Comparison of ENCODE assay signal across 20 cellular contexts in genomic region chr10:49331431-49331830, GRCh38. TPM values are rescaled to one million over a fixed set of nuclear protein-coding genes. Genes with fewer than 3 reads are reported as not detected.
A peak's percentile ranks its signal among the peaks of the same experiment; 100 is the strongest.
DNase-seq lines count a peak whose midpoint lies in the region; ATAC-seq and TF ChIP-seq lines count a peak whose summit lies in the region.
"Had no signal": no experiment of that assay in that cellular context is flagged by ENCODE, and none has a peak within 500 bp of the region (broad histone marks: within the 10 kb centered on the region; RNA-seq: fewer than 3 reads in every experiment).

No MANE protein-coding gene starts in this region.

- DNase-seq in coronary artery (ENCODE audit: low spot score) (peak; percentile 61), ecto neural progenitor cell (ENCODE audit: low spot score) (peak; percentile 15), sigmoid colon (peak; percentile 13), esophagus muscularis mucosa (ENCODE audit: extremely low spot score) (no peak), left lobe of liver (ENCODE audit: low spot score) (no peak)
- DNase-seq: C1 segment of cervical spinal cord; Calu3; CD4-positive, alpha-beta memory T cell; COR-L47; DMS53; DMS79 treated with DMSO at 0.1 percent for 48 hours; GOT3; HFFc6 had no signal

- 73 to 81% methylated on average over 3 of the region's 3 CpGs for WGBS in sigmoid colon, 2 donors
- 67% methylated on average over 3 of the region's 3 CpGs for WGBS in esophagus muscularis mucosa

- TF ChIP-seq EP300 in sigmoid colon (IDR thresholded peaks at IDR 0.05) = no peak
- TF ChIP-seq EP300 in esophagus muscularis mucosa (IDR thresholded peaks at IDR 0.05) = no peak

- no peak for TF ChIP-seq CTCF in coronary artery (IDR thresholded peaks at IDR 0.05)
- TF ChIP-seq CTCF in sigmoid colon (IDR thresholded peaks at IDR 0.05) = no peak
- no peak for TF ChIP-seq CTCF in esophagus muscularis mucosa (IDR thresholded peaks at IDR 0.05)

- H3K27ac ChIP-seq in coronary artery = no peak overlapping the region
- no peak overlapping the region for H3K27ac ChIP-seq in sigmoid colon
- no peak overlapping the region for H3K27ac ChIP-seq in esophagus muscularis mucosa (replicated peaks in 1 of 4)

- H3K4me1 ChIP-seq in sigmoid colon (no peaks in the 10 kb centered on the region), esophagus muscularis mucosa (no peaks in the 10 kb centered on the region)
- H3K4me1 ChIP-seq: HAP-1 had no signal

- intact Hi-C loops in sigmoid colon (cut with DNase I) = no loop called here
- intact Hi-C loops in esophagus muscularis mucosa (cut with DNase I) = no loop called here

- H3K9me3 ChIP-seq in sigmoid colon (no peaks in the 10 kb centered on the region), esophagus muscularis mucosa (no peaks in the 10 kb centered on the region)
- H3K9me3 ChIP-seq: HAP-1 had no signal

- H3K4me3 ChIP-seq in coronary artery (no peak overlapping the region), sigmoid colon (no peak overlapping the region), esophagus muscularis mucosa (no peak overlapping the region)
- H3K4me3 ChIP-seq: HAP-1 had no signal

- H3K27me3 ChIP-seq in sigmoid colon (no peaks in the 10 kb centered on the region), esophagus muscularis mucosa (no peaks in the 10 kb centered on the region)

- H3K36me3 ChIP-seq in sigmoid colon = no peaks in the 10 kb centered on the region
- peaks cover 0 to 4% (median 0%) of the 10 kb centered on the region in 4 donors for H3K36me3 ChIP-seq in esophagus muscularis mucosa
- H3K36me3 ChIP-seq: HAP-1 had no signal

- TF ChIP-seq POLR2A in sigmoid colon (IDR thresholded peaks at IDR 0.05) = no peak
- no peak for TF ChIP-seq POLR2A in esophagus muscularis mucosa (IDR thresholded peaks at IDR 0.05; ENCODE audit: low read depth)

- ATAC-seq in HG02642 (IDR thresholded peaks at IDR 0.05; ENCODE audit: poor library complexity, unreplicated experiment) = no peak
- ATAC-seq in left lobe of liver = no peak

RNA-seq across cellular contexts. Expression of gene C10orf71, which starts 32.5 kb away (rescaled TPM):
- not detected for total RNA-seq in sigmoid colon
- polyA plus RNA-seq in sigmoid colon = not detected
- under 1 TPM in 2 of 4 donors, not detected in 2; 0.06 to 0.42 TPM for total RNA-seq in esophagus muscularis mucosa
- total RNA-seq in left lobe of liver = not detected
- total RNA-seq: A172; A673; Calu3; CD4-positive, alpha-beta memory T cell; Daoy; G401; HFFc6 had no signal
- polyA plus RNA-seq: BJ; CD4-positive, alpha-beta memory T cell had no signal

Comparison
In these comparisons a context has a peak if more than half of its experiments do, and no peak if none do; other contexts are left out.
1. DNase-seq: peak in coronary artery (single experiment), ecto neural progenitor cell (single experiment) and sigmoid colon (single experiment); none in esophagus muscularis mucosa (single experiment) and left lobe of liver (single experiment).